In the genomic region with DNA sequence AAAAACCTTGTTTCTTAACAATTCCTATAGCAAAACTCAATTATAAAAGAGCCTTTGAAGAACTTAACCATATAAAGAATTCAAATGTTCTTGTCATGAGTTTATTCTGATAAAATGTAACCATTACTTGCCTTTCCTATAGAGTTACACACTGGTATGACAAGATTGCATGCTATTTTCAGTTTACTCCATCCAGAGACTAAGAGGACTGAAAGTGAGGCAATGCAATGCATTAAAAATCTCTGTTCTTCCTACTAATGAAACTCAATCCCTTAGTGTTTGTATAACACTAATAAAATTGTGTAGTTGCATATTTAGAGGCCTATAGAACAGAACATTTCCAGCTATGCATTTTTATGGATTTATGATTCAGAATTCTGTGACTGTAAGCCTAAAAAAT, we compare ENCODE assay signal across 17 cellular contexts.
DNase-seq lines count a peak whose midpoint lies in the region; ATAC-seq and TF ChIP-seq lines count a peak whose summit lies in the region.
"Had no signal": no experiment of that assay in that cellular context is flagged by ENCODE, and none has a peak within 500 bp of the region (broad histone marks: within the 10 kb centered on the region; RNA-seq: fewer than 3 reads in every experiment).

No MANE protein-coding gene starts in this region.

- ATAC-seq in stimulated activated effector memory CD8-positive, alpha-beta T cell treated with anti-CD3 and anti-CD28 coated beads, Interleukin-12 subunit alpha, Interleukin-12 subunit beta, amount 100 ng/mL, for 72 hours = no peak

- no peak for TF ChIP-seq CTCF in AG04450 (IDR thresholded peaks at IDR 0.05; ENCODE audit: low read depth, low read length)

- H3K4me3 ChIP-seq in AG04450 (ENCODE audit: low read depth, low read length) = no peak overlapping the region
- H3K4me3 ChIP-seq in adipocyte (ENCODE audit: low read length) = no peak overlapping the region

- H3K4me1 Mint-ChIP-seq in stimulated activated effector memory CD8-positive, alpha-beta T cell treated with anti-CD3 and anti-CD28 coated beads, Interleukin-12 subunit alpha, Interleukin-12 subunit beta, amount 100 ng/mL, for 72 hours = peaks cover 1% of the 10 kb centered on the region
- H3K4me1 Mint-ChIP-seq: CD14-positive monocyte had no signal

- DNase-seq in AG04450 (ENCODE audit: low read depth, low spot score) (peak; percentile 24), GM03348 (ENCODE audit: low spot score) (peak; percentile 7), adipocyte (ENCODE audit: low read depth) (peak; percentile 82), foreskin melanocyte (peak; percentile 6), AML-193 (lab: John Stamatoyannopoulos, UW) (no peak), NCI-H1436 (lab: John Stamatoyannopoulos, UW) (no peak)
- no peak for DNase-seq in stimulated activated effector memory CD8-positive, alpha-beta T cell treated with anti-CD3 and anti-CD28 coated beads, Interleukin-12 subunit alpha, Interleukin-12 subunit beta, amount 100 ng/mL, for 72 hours (ENCODE audit: low spot score in 2 of 2)
- DNase-seq: DMS 273 treated with DMSO at 0.1 percent for 48 hours, DND-41, GDM1, KG1, NCI-H187, NCI-H345, NCI-H524 treated with DMSO at 0.1 percent for 48 hours, RPMI8226, SHP77 treated with DMSO at 0.1 percent for 48 hours had no signal

- no peaks in the 10 kb centered on the region for H3K27me3 ChIP-seq in AG04450 (ENCODE audit: control insufficient read depth, insufficient read depth, low read length)
- no peaks in the 10 kb centered on the region for H3K27me3 ChIP-seq in adipocyte (replicated peaks; ENCODE audit: control insufficient read depth, insufficient read depth, low read length)

- H3K36me3 Mint-ChIP-seq in stimulated activated effector memory CD8-positive, alpha-beta T cell treated with anti-CD3 and anti-CD28 coated beads, Interleukin-12 subunit alpha, Interleukin-12 subunit beta, amount 100 ng/mL, for 72 hours = peaks cover 29% of the 10 kb centered on the region

- H3K4me3 Mint-ChIP-seq in stimulated activated effector memory CD8-positive, alpha-beta T cell treated with anti-CD3 and anti-CD28 coated beads, Interleukin-12 subunit alpha, Interleukin-12 subunit beta, amount 100 ng/mL, for 72 hours = no peak overlapping the region
- H3K4me3 Mint-ChIP-seq: CD14-positive monocyte had no signal

- POLR2A ChIA-PET in AG04450 (lab: Yijun Ruan, JAX) = no interaction called here

- H3K9me3 ChIP-seq in AG04450 (ENCODE audit: control insufficient read depth, insufficient read depth, low read length) = no peaks in the 10 kb centered on the region
- H3K9me3 ChIP-seq in adipocyte (ENCODE audit: control insufficient read depth, low read length) = peaks cover 9% of the 10 kb centered on the region

- H3K4me1 ChIP-seq in adipocyte (ENCODE audit: control insufficient read depth, insufficient read depth, low read length) = no peaks in the 10 kb centered on the region

- no peak overlapping the region for H3K27ac Mint-ChIP-seq in stimulated activated effector memory CD8-positive, alpha-beta T cell treated with anti-CD3 and anti-CD28 coated beads, Interleukin-12 subunit alpha, Interleukin-12 subunit beta, amount 100 ng/mL, for 72 hours

- H3K9ac ChIP-seq in adipocyte (ENCODE audit: low read length) = no peak overlapping the region

- H3K9me3 Mint-ChIP-seq in stimulated activated effector memory CD8-positive, alpha-beta T cell treated with anti-CD3 and anti-CD28 coated beads, Interleukin-12 subunit alpha, Interleukin-12 subunit beta, amount 100 ng/mL, for 72 hours = peaks cover 3% of the 10 kb centered on the region

- no peak overlapping the region for H3K27ac ChIP-seq in AG04450 (ENCODE audit: low read depth, low read length)

- CTCF ChIA-PET in AG04450 (lab: Charles Lee) = interaction anchor here (1.3 kb wide), 1 partner anchor 24 kb away, joined by 3 read pairs; no protein-coding TSS in a partner anchor

- peaks cover 35% of the 10 kb centered on the region for H3K36me3 ChIP-seq in adipocyte (ENCODE audit: control insufficient read depth, insufficient read depth, low read length, severe bottlenecking)

Comparison
In these comparisons a context has a peak if more than half of its experiments do, and no peak if none do; other contexts are left out.
1. DNase-seq: peak in AG04450 (single experiment), GM03348 (single experiment), adipocyte (single experiment) and foreskin melanocyte (single experiment); none in stimulated activated effector memory CD8-positive, alpha-beta T cell treated with anti-CD3 and anti-CD28 coated beads, Interleukin-12 subunit alpha, Interleukin-12 subunit beta, amount 100 ng/mL, for 72 hours (0 of 2), AML-193 (0 of 2) and NCI-H1436 (single experiment).